In genomic region chr7:139850906-139851305, GRCh38 we compare ENCODE assay signal across 23 cellular contexts. TPM values are rescaled to one million over a fixed set of nuclear protein-coding genes. Genes with fewer than 3 reads are reported as not detected.
DNase-seq lines count a peak whose midpoint lies in the region; ATAC-seq and TF ChIP-seq lines count a peak whose summit lies in the region.
"Had no signal": no experiment of that assay in that cellular context is flagged by ENCODE, and none has a peak within 500 bp of the region (broad histone marks: within the 10 kb centered on the region; RNA-seq: fewer than 3 reads in every experiment).

No MANE protein-coding gene starts in this region.

- no peak for ATAC-seq in natural killer cell treated with Interleukin-12 subunit alpha and Interleukin-12 subunit beta and Interleukin-15 and Interleukin-18, amount 100 ng/mL, for 72 hours
- ATAC-seq in HG02623 (IDR thresholded peaks at IDR 0.05; ENCODE audit: unreplicated experiment), result no peak
- ATAC-seq: Panc1 had no signal

- peaks cover 36% of the 10 kb centered on the region for H3K36me3 Mint-ChIP-seq in natural killer cell treated with Interleukin-12 subunit alpha and Interleukin-12 subunit beta and Interleukin-15 and Interleukin-18, amount 100 ng/mL, for 72 hours
- H3K36me3 Mint-ChIP-seq in HFFc6 (ENCODE audit: low read depth), result peaks cover 4% of the 10 kb centered on the region

- H3K9me3 ChIP-seq in left ventricle myocardium inferior (replicated peaks), result peaks cover 7% of the 10 kb centered on the region
- H3K9me3 ChIP-seq: HAP-1 had no signal

- peak overlapping the region; percentile 89 to 92 for H3K27ac Mint-ChIP-seq in natural killer cell treated with Interleukin-12 subunit alpha and Interleukin-12 subunit beta and Interleukin-15 and Interleukin-18, amount 100 ng/mL, for 72 hours
- no peak overlapping the region for H3K27ac Mint-ChIP-seq in HFFc6

- H3K4me3 Mint-ChIP-seq in natural killer cell treated with Interleukin-12 subunit alpha and Interleukin-12 subunit beta and Interleukin-15 and Interleukin-18, amount 100 ng/mL, for 72 hours, result no peak overlapping the region
- no peak overlapping the region for H3K4me3 Mint-ChIP-seq in HFFc6

- no peaks in the 10 kb centered on the region for H3K4me1 ChIP-seq in left ventricle myocardium inferior
- H3K4me1 ChIP-seq: HAP-1 had no signal

- H3K27me3 Mint-ChIP-seq in natural killer cell treated with Interleukin-12 subunit alpha and Interleukin-12 subunit beta and Interleukin-15 and Interleukin-18, amount 100 ng/mL, for 72 hours, result no peaks in the 10 kb centered on the region
- peaks cover 16% of the 10 kb centered on the region for H3K27me3 Mint-ChIP-seq in HFFc6 (ENCODE audit: insufficient read depth)

- no peak overlapping the region for H3K4me3 ChIP-seq in fibroblast of the aortic adventitia (ENCODE audit: low read depth, low read length)
- no peak overlapping the region for H3K4me3 ChIP-seq in left ventricle myocardium inferior
- H3K4me3 ChIP-seq: HAP-1, SK-N-MC had no signal

- peaks cover 61 to 77% of the 10 kb centered on the region in 2 donors for H3K4me1 Mint-ChIP-seq in natural killer cell treated with Interleukin-12 subunit alpha and Interleukin-12 subunit beta and Interleukin-15 and Interleukin-18, amount 100 ng/mL, for 72 hours (ENCODE audit: low read depth in 2 of 2)
- peaks cover 15% of the 10 kb centered on the region for H3K4me1 Mint-ChIP-seq in HFFc6 (ENCODE audit: low read depth)

- peaks cover 6% of the 10 kb centered on the region for H3K9me3 Mint-ChIP-seq in natural killer cell treated with Interleukin-12 subunit alpha and Interleukin-12 subunit beta and Interleukin-15 and Interleukin-18, amount 100 ng/mL, for 72 hours
- H3K9me3 Mint-ChIP-seq in HFFc6, result no peaks in the 10 kb centered on the region; the same call in 1 of the 2 replicates

- H3K36me3 ChIP-seq in left ventricle myocardium inferior, result no peaks in the 10 kb centered on the region
- H3K36me3 ChIP-seq: HAP-1 had no signal

- intact Hi-C loops in left ventricle myocardium inferior (cut with micrococcal nuclease), result no loop called here

- DNase-seq in HCEC 1CT, result peak; percentile 13
- peak; percentile 51 for DNase-seq in amniotic epithelial cell (ENCODE audit: low read depth)
- DNase-seq in fibroblast of the aortic adventitia (ENCODE audit: low read depth), result peak; percentile 30
- no peak for DNase-seq in natural killer cell treated with Interleukin-12 subunit alpha and Interleukin-12 subunit beta and Interleukin-15 and Interleukin-18, amount 100 ng/mL, for 72 hours (ENCODE audit: low spot score)
- DNase-seq in left ventricle myocardium inferior, result no peak
- no peak for DNase-seq in HFFc6
- DNase-seq: Calu3, DMS79 treated with DMSO at 0.1 percent for 48 hours, GOT3, KG1, MM.1S, NCI-H1048, NCI-H1417, NCI-H1694, NCI-H2029 treated with DMSO at 0.1 percent for 48 hours, NCI-H2227 treated with DMSO at 0.1 percent for 48 hours, NCI-H510A, NCI-H69, SHP77 treated with DMSO at 0.1 percent for 48 hours had no signal

- H3K27me3 ChIP-seq in left ventricle myocardium inferior (ENCODE audit: low read depth), result no peaks in the 10 kb centered on the region

- H3K27ac ChIP-seq in left ventricle myocardium inferior (replicated peaks), result no peak overlapping the region
- H3K27ac ChIP-seq: SK-N-MC had no signal

- TF ChIP-seq CTCF in fibroblast of the aortic adventitia (IDR thresholded peaks at IDR 0.05; ENCODE audit: insufficient read depth, low read length) (no peak), left ventricle myocardium inferior (IDR thresholded peaks at IDR 0.05; ENCODE audit: borderline replicate concordance) (no peak), HFFc6 (IDR thresholded peaks at IDR 0.05) (no peak)

RNA-seq across cellular contexts. Expression of gene TBXAS1, which starts 21.8 kb away (rescaled TPM):
- total RNA-seq in fibroblast of the aortic adventitia (ENCODE audit: low replicate concordance), result 2.4 and 2.6 TPM in 2 replicates
- total RNA-seq in natural killer cell treated with Interleukin-12 subunit alpha and Interleukin-12 subunit beta and Interleukin-15 and Interleukin-18, amount 100 ng/mL, for 72 hours, result 100 to 1,000 TPM; 104 to 130 TPM
- 3.9 TPM for total RNA-seq in left ventricle myocardium inferior
- 1 to 10 TPM in 3 of 6 experiments, under 1 TPM in 3; 0.47 to 1.8 (median 1.0) TPM for total RNA-seq in HFFc6 (2021; fragmentation: NEBNext Ultra II Directional; extraction: Animal tissue kit (Norgen Biotek cat#: 25700))

Comparison
In these comparisons a context has a peak if more than half of its experiments do, and no peak if none do; other contexts are left out.
1. DNase-seq: peak in HCEC 1CT (single experiment), amniotic epithelial cell (single experiment) and fibroblast of the aortic adventitia (single experiment); none in natural killer cell treated with Interleukin-12 subunit alpha and Interleukin-12 subunit beta and Interleukin-15 and Interleukin-18, amount 100 ng/mL, for 72 hours (single experiment), left ventricle myocardium inferior (single experiment) and HFFc6 (single experiment).
2. RNA of gene TBXAS1, which starts 21.8 kb away (total RNA-seq): 104 to 130 TPM in natural killer cell treated with Interleukin-12 subunit alpha and Interleukin-12 subunit beta and Interleukin-15 and Interleukin-18, amount 100 ng/mL, for 72 hours; 3.9 TPM in left ventricle myocardium inferior (single experiment), 2.4 to 2.6 TPM in fibroblast of the aortic adventitia and 0.47 to 1.8 TPM in HFFc6; every median in the first group is over 10 times any median in the second.